28 cellular contexts compared by ENCODE assay signal in genomic region chr11:14746857-14747256, GRCh38.
A peak's percentile ranks its signal among the peaks of the same experiment; 100 is the strongest.
DNase-seq lines count a peak whose midpoint lies in the region; ATAC-seq and TF ChIP-seq lines count a peak whose summit lies in the region.
"Had no signal": no experiment of that assay in that cellular context is flagged by ENCODE, and none has a peak within 500 bp of the region (broad histone marks: within the 10 kb centered on the region; RNA-seq: fewer than 3 reads in every experiment).

No MANE protein-coding gene starts in this region.

- no peak for TF ChIP-seq CTCF in CD8-positive, alpha-beta T cell (IDR thresholded peaks at IDR 0.05)
- TF ChIP-seq CTCF in WTC11 (IDR thresholded peaks at IDR 0.05) = no peak

- CTCF ChIA-PET in CD8-positive, alpha-beta T cell (lab: Charles Lee) = interaction anchor here (0.8 kb wide), 1 partner anchor 23 kb away, joined by 3 read pairs; no protein-coding TSS in a partner anchor
- CTCF ChIA-PET in WTC11 (lab: Charles Lee) = interaction anchor here (0.7 to 2.4 kb wide), 2 partner anchors 27 to 43 kb away, joined by 3 to 7 read pairs; no protein-coding TSS in a partner anchor

- POLR2A ChIA-PET in CD8-positive, alpha-beta T cell (lab: Charles Lee) = interaction anchor here (1.4 to 1.8 kb wide), 3 partner anchors 9 to 18 kb away, joined by 5 to 6 read pairs (median 6); no protein-coding TSS in a partner anchor
- POLR2A ChIA-PET in WTC11 (lab: Charles Lee) = no interaction called here

- no peak for DNase-seq in CD4-positive, CD25-positive, alpha-beta regulatory T cell
- DNase-seq in CD8-positive, alpha-beta T cell = peak in 2 of 7 experiments; percentile 20
- no peak for DNase-seq in WTC11 (ENCODE audit: low spot score)
- DNase-seq in left kidney (ENCODE audit: low read depth, low spot score) = peak; percentile 2
- DNase-seq in HCEC 1CT = no peak
- DNase-seq in NCI-H526 (lab: John Stamatoyannopoulos, UW) = no peak
- DNase-seq in NCI-H345 (lab: John Stamatoyannopoulos, UW) = no peak
- DNase-seq: activated CD4-positive, alpha-beta memory T cell treated with anti-CD3 and anti-CD28 coated beads, Interleukin-2, amount 10 ng/mL, durations not matched to agents 7 days and 5 days; activated CD4-positive, CD25-positive, alpha-beta regulatory T cell; anterior cingulate cortex; effector memory CD4-positive, alpha-beta T cell; EL; erythroblast; head of caudate nucleus; HFFc6; NCI-H1417 treated with DMSO at 0.1 percent for 48 hours; NCI-H2081; NCI-H774; right lobe of liver; SK-N-SH; stimulated activated CD4-positive, alpha-beta T cell treated with anti-CD3 and anti-CD28 coated beads, Interleukin-4, amount 100 ng/mL, for 24 hours; testis had no signal

- no peak overlapping the region for H3K4me3 ChIP-seq in CD4-positive, CD25-positive, alpha-beta regulatory T cell (ENCODE audit: low read depth, low read length)
- H3K4me3 ChIP-seq in CD8-positive, alpha-beta T cell (ENCODE audit: low read depth, low read length) = no peak overlapping the region
- H3K4me3 ChIP-seq: BLaER1, coronary artery, GM12878, right lobe of liver, testis had no signal

- H3K9me3 Mint-ChIP-seq in CD4-positive, CD25-positive, alpha-beta regulatory T cell = peaks cover 0 to 7% (median 0%) of the 10 kb centered on the region in 7 donors
- peaks cover 9% of the 10 kb centered on the region for H3K9me3 Mint-ChIP-seq in CD8-positive, alpha-beta T cell
- peaks cover 13% of the 10 kb centered on the region for H3K9me3 Mint-ChIP-seq in WTC11
- H3K9me3 Mint-ChIP-seq: stimulated activated memory B cell treated with anti-CD40 and anti-IgM and Interleukin-4, amounts not matched to agents 10 μg/mL and 1 μg/mL and 100 μg/mL, for 72 hours had no signal

- peaks cover 4% of the 10 kb centered on the region for H3K27me3 Mint-ChIP-seq in CD4-positive, CD25-positive, alpha-beta regulatory T cell
- H3K27me3 Mint-ChIP-seq in CD8-positive, alpha-beta T cell (ENCODE audit: low read depth) = no peaks in the 10 kb centered on the region
- H3K27me3 Mint-ChIP-seq in WTC11 (ENCODE audit: low read depth) = no peaks in the 10 kb centered on the region
- H3K27me3 Mint-ChIP-seq: activated CD4-positive, alpha-beta memory T cell treated with anti-CD3 and anti-CD28 coated beads, Interleukin-2, amount 10 ng/mL, durations not matched to agents 7 days and 5 days; stimulated activated memory B cell treated with anti-CD40 and anti-IgM and Interleukin-4, amounts not matched to agents 10 μg/mL and 1 μg/mL and 100 μg/mL, for 72 hours had no signal

- H3K27me3 ChIP-seq in CD4-positive, CD25-positive, alpha-beta regulatory T cell (ENCODE audit: control insufficient read depth, insufficient read depth, low read length) = no peaks in the 10 kb centered on the region
- H3K27me3 ChIP-seq in CD8-positive, alpha-beta T cell (ENCODE audit: insufficient read depth, low read length) = no peaks in the 10 kb centered on the region
- H3K27me3 ChIP-seq: BLaER1, right lobe of liver, testis had no signal

- no peaks in the 10 kb centered on the region for H3K9me3 ChIP-seq in CD4-positive, CD25-positive, alpha-beta regulatory T cell (ENCODE audit: control insufficient read depth in 2 of 2, low read length in 2 of 2)
- H3K9me3 ChIP-seq in CD8-positive, alpha-beta T cell (ENCODE audit: low read length) = no peaks in the 10 kb centered on the region
- H3K9me3 ChIP-seq: right lobe of liver, SK-N-SH, testis had no signal

- H3K4me1 Mint-ChIP-seq in CD4-positive, CD25-positive, alpha-beta regulatory T cell = peaks cover 31 to 74% (median 49%) of the 10 kb centered on the region in 4 donors
- H3K4me1 Mint-ChIP-seq in CD8-positive, alpha-beta T cell (ENCODE audit: low read depth) = peaks cover 61% of the 10 kb centered on the region
- H3K4me1 Mint-ChIP-seq in WTC11 = peaks cover 11% of the 10 kb centered on the region
- H3K4me1 Mint-ChIP-seq: stimulated activated memory B cell treated with anti-CD40 and anti-IgM and Interleukin-4, amounts not matched to agents 10 μg/mL and 1 μg/mL and 100 μg/mL, for 72 hours had no signal

- H3K27ac Mint-ChIP-seq in CD4-positive, CD25-positive, alpha-beta regulatory T cell = peak overlapping the region in 2 of 3 donors; percentile 76 to 81
- peak overlapping the region; percentile 53 for H3K27ac Mint-ChIP-seq in CD8-positive, alpha-beta T cell
- H3K27ac Mint-ChIP-seq in WTC11 = no peak overlapping the region
- H3K27ac Mint-ChIP-seq: activated CD4-positive, alpha-beta memory T cell treated with anti-CD3 and anti-CD28 coated beads, Interleukin-2, amount 10 ng/mL, durations not matched to agents 7 days and 5 days; HFFc6; stimulated activated memory B cell treated with anti-CD40 and anti-IgM and Interleukin-4, amounts not matched to agents 10 μg/mL and 1 μg/mL and 100 μg/mL, for 72 hours; T-helper 2 cell treated with Interferon-gamma antibody and Interleukin-4, amounts not matched to agents 5 μg/mL and 100 μg/mL, for 36 hours had no signal

- H3K36me3 Mint-ChIP-seq in CD4-positive, CD25-positive, alpha-beta regulatory T cell = peaks cover 21% of the 10 kb centered on the region
- peaks cover 34% of the 10 kb centered on the region for H3K36me3 Mint-ChIP-seq in CD8-positive, alpha-beta T cell
- H3K36me3 Mint-ChIP-seq in WTC11 = no peaks in the 10 kb centered on the region
- H3K36me3 Mint-ChIP-seq: stimulated activated memory B cell treated with anti-CD40 and anti-IgM and Interleukin-4, amounts not matched to agents 10 μg/mL and 1 μg/mL and 100 μg/mL, for 72 hours had no signal

- no peak overlapping the region for H3K27ac ChIP-seq in CD4-positive, CD25-positive, alpha-beta regulatory T cell (ENCODE audit: insufficient read depth, low read length, poor library complexity, severe bottlenecking)
- no peak overlapping the region for H3K27ac ChIP-seq in CD8-positive, alpha-beta T cell (ENCODE audit: low read depth, low read length)
- H3K27ac ChIP-seq: BLaER1, coronary artery, right lobe of liver, testis had no signal

- H3K36me3 ChIP-seq in CD4-positive, CD25-positive, alpha-beta regulatory T cell (ENCODE audit: control insufficient read depth, insufficient read depth, low read length) = no peaks in the 10 kb centered on the region
- no peaks in the 10 kb centered on the region for H3K36me3 ChIP-seq in CD8-positive, alpha-beta T cell (ENCODE audit: insufficient read depth, low read length)
- H3K36me3 ChIP-seq: BLaER1, right lobe of liver had no signal

- no peak for ATAC-seq in CD4-positive, CD25-positive, alpha-beta regulatory T cell (ENCODE audit: low read depth in 2 of 2)
- ATAC-seq in CD8-positive, alpha-beta T cell = peak; percentile 39
- ATAC-seq in WTC11 (0 out of 2 replicates have a peak, but pooled peaks have one; percentile 32), GM18867 (IDR thresholded peaks at IDR 0.05; ENCODE audit: unreplicated experiment) (no peak)
- ATAC-seq: GM12878; right lobe of liver; stimulated activated memory B cell treated with anti-CD40 and anti-IgM and Interleukin-4, amounts not matched to agents 10 μg/mL and 1 μg/mL and 100 μg/mL, for 72 hours had no signal

- intact Hi-C loops in CD8-positive, alpha-beta T cell (cut with DNase I, micrococcal nuclease) = loop anchor here in 1 of 2 experiments (5.0 kb wide), 1 partner anchor 50 kb away; no protein-coding TSS in a partner anchor

- peak overlapping the region in 1 of 4 donors; percentile 56 for H3K4me3 Mint-ChIP-seq in CD4-positive, CD25-positive, alpha-beta regulatory T cell
- H3K4me3 Mint-ChIP-seq in CD8-positive, alpha-beta T cell = no peak overlapping the region
- H3K4me3 Mint-ChIP-seq in WTC11 = no peak overlapping the region
- H3K4me3 Mint-ChIP-seq: activated CD4-positive, alpha-beta memory T cell treated with anti-CD3 and anti-CD28 coated beads, Interleukin-2, amount 10 ng/mL, durations not matched to agents 7 days and 5 days; HFFc6; stimulated activated memory B cell treated with anti-CD40 and anti-IgM and Interleukin-4, amounts not matched to agents 10 μg/mL and 1 μg/mL and 100 μg/mL, for 72 hours; T-helper 2 cell treated with Interferon-gamma antibody and Interleukin-4, amounts not matched to agents 5 μg/mL and 100 μg/mL, for 36 hours had no signal

- H3K4me1 ChIP-seq in CD4-positive, CD25-positive, alpha-beta regulatory T cell (ENCODE audit: control insufficient read depth, insufficient read depth, low read length, poor library complexity, severe bottlenecking) = peaks cover 26% of the 10 kb centered on the region
- H3K4me1 ChIP-seq in CD8-positive, alpha-beta T cell (ENCODE audit: insufficient read depth, low read length) = peaks cover 41% of the 10 kb centered on the region
- H3K4me1 ChIP-seq: BLaER1, testis had no signal

TF ChIP-seq in WTC11, 78 proteins besides CTCF, POLR2A, EP300 and RAD21 (continues in another document):
- TF ChIP-seq ZNF138 (CRISPR knock-in tag; conservative IDR thresholded peaks at IDR 0.05) (no peak), TP53 (CRISPR knock-in tag; IDR thresholded peaks at IDR 0.05) (no peak), MXD4 (CRISPR knock-in tag; IDR thresholded peaks at IDR 0.05; ENCODE audit: borderline replicate concordance) (no peak)
- TF ChIP-seq, protein P1, sequence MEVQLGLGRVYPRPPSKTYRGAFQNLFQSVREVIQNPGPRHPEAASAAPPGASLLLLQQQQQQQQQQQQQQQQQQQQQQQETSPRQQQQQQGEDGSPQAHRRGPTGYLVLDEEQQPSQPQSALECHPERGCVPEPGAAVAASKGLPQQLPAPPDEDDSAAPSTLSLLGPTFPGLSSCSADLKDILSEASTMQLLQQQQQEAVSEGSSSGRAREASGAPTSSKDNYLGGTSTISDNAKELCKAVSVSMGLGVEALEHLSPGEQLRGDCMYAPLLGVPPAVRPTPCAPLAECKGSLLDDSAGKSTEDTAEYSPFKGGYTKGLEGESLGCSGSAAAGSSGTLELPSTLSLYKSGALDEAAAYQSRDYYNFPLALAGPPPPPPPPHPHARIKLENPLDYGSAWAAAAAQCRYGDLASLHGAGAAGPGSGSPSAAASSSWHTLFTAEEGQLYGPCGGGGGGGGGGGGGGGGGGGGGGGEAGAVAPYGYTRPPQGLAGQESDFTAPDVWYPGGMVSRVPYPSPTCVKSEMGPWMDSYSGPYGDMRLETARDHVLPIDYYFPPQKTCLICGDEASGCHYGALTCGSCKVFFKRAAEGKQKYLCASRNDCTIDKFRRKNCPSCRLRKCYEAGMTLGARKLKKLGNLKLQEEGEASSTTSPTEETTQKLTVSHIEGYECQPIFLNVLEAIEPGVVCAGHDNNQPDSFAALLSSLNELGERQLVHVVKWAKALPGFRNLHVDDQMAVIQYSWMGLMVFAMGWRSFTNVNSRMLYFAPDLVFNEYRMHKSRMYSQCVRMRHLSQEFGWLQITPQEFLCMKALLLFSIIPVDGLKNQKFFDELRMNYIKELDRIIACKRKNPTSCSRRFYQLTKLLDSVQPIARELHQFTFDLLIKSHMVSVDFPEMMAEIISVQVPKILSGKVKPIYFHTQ (CRISPR knock-in tag; IDR thresholded peaks at IDR 0.05) = no peak

Comparison
In these comparisons a context has a peak if more than half of its experiments do, and no peak if none do; other contexts are left out.
1. ATAC-seq: peak in CD8-positive, alpha-beta T cell (single experiment) and WTC11 (single experiment); none in CD4-positive, CD25-positive, alpha-beta regulatory T cell (0 of 2) and GM18867 (single experiment).